ENCODE assay signal across 20 cellular contexts in the genomic region with DNA sequence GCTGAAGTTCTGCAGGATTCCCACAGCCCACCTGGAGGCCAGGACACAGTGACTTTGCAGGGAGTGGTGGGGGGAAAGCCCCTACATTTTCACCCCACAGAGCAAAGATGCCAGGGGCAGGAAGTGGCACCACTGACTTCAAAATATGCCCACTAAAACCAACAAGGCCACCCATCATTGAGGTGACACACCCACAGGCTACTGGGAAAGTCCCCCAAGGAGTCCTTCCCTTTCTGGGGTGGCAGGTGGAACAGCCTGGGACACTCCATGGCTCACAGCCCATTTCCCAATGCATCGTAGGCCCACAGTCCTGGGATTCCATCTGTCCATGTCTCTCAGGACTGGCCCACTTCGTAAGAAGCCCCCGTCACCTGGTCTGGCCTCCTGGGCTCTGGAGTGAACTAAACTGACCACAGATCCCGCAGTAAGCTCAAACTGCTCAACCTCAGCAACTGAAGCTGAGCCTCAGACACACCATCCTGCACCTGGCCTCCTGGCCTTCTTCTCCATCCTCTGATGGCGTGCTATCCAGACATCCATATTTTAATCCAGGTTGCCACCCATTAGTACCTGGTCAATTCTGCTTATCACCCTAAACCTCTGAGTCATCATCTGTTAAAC. TPM values are rescaled to one million over a fixed set of nuclear protein-coding genes. Genes with fewer than 3 reads are reported as not detected.
"Had no signal": no experiment of that assay in that cellular context is flagged by ENCODE, and none has a peak within 500 bp of the region (broad histone marks: within the 10 kb centered on the region; RNA-seq: fewer than 3 reads in every experiment).

No MANE protein-coding gene starts in this region.

- H3K9me3 Mint-ChIP-seq: activated B cell treated with CpG ODN at 0.5 μM for 24 hours; activated CD4-positive, alpha-beta T cell treated with anti-CD3 and anti-CD28 coated beads, Interleukin-2, amount 10 ng/mL, durations not matched to agents 24 days and 14 days; activated naive CD8-positive, alpha-beta T cell treated with anti-CD3 and anti-CD28 coated beads, Interleukin-2, amount 10 ng/mL, durations not matched to agents 7 days and 5 days; activated T-cell treated with anti-CD3 and anti-CD28 coated beads, Interleukin-2, amount 50 U/mL, for 24 hours; nephron progenitor cell had no signal

- H3K4me3 Mint-ChIP-seq: activated B cell treated with CpG ODN at 0.5 μM for 24 hours; activated CD4-positive, alpha-beta T cell treated with anti-CD3 and anti-CD28 coated beads, Interleukin-2, amount 10 ng/mL, durations not matched to agents 24 days and 14 days; activated naive CD8-positive, alpha-beta T cell treated with anti-CD3 and anti-CD28 coated beads, Interleukin-2, amount 10 ng/mL, durations not matched to agents 7 days and 5 days; activated T-cell treated with anti-CD3 and anti-CD28 coated beads, Interleukin-2, amount 50 U/mL, for 24 hours; nephron progenitor cell had no signal

- H3K27ac ChIP-seq: ascending aorta, gastrocnemius medialis, heart right ventricle had no signal

- ATAC-seq: gastrocnemius medialis, heart right ventricle, left lobe of liver had no signal

- H3K36me3 ChIP-seq: ascending aorta, gastrocnemius medialis, heart right ventricle had no signal

- H3K36me3 Mint-ChIP-seq: activated naive CD8-positive, alpha-beta T cell treated with anti-CD3 and anti-CD28 coated beads, Interleukin-2, amount 10 ng/mL, durations not matched to agents 7 days and 5 days had no signal

- H3K9me3 ChIP-seq: ascending aorta, gastrocnemius medialis, heart right ventricle had no signal

- DNase-seq: activated B cell treated with CpG ODN at 0.5 μM for 24 hours; activated CD4-positive, alpha-beta T cell treated with anti-CD3 and anti-CD28 coated beads, Interleukin-2, amount 10 ng/mL, durations not matched to agents 24 days and 14 days; activated CD8-positive, alpha-beta memory T cell treated with anti-CD3 and anti-CD28 coated beads for 24 hours; activated gamma-delta T cell treated with Interleukin-2 at 50 U/mL for 16 hours; activated naive CD8-positive, alpha-beta T cell treated with anti-CD3 and anti-CD28 coated beads, Interleukin-2, amount 10 ng/mL, durations not matched to agents 7 days and 5 days; activated T-cell treated with anti-CD3 and anti-CD28 coated beads, Interleukin-2, amount 50 U/mL, for 24 hours; gastrocnemius medialis; heart right ventricle; nephron progenitor cell; stimulated activated CD4-positive, alpha-beta T cell treated with anti-CD3 and anti-CD28 coated beads, Interleukin-12 subunit alpha, Interleukin-12 subunit beta, amount 100 ng/mL, for 4 hours; stimulated activated naive CD4-positive, alpha-beta T cell treated with Interleukin-2 at 50 U/mL for 16 hours had no signal

- H3K4me3 ChIP-seq: ascending aorta, gastrocnemius medialis, heart right ventricle had no signal

- H3K4me1 ChIP-seq: ascending aorta, gastrocnemius medialis had no signal

- H3K27ac Mint-ChIP-seq: activated B cell treated with CpG ODN at 0.5 μM for 24 hours; activated naive CD8-positive, alpha-beta T cell treated with anti-CD3 and anti-CD28 coated beads, Interleukin-2, amount 10 ng/mL, durations not matched to agents 7 days and 5 days; activated T-cell treated with anti-CD3 and anti-CD28 coated beads, Interleukin-2, amount 50 U/mL, for 24 hours; nephron progenitor cell had no signal

- H3K27me3 ChIP-seq: ascending aorta, gastrocnemius medialis had no signal

RNA-seq across cellular contexts. Expression of a gene that starts 7.5 kb away (rescaled TPM):
- total RNA-seq: activated B cell treated with CpG ODN at 0.5 μM for 24 hours; activated naive CD8-positive, alpha-beta T cell treated with anti-CD3 and anti-CD28 coated beads, Interleukin-2, amount 10 ng/mL, durations not matched to agents 7 days and 5 days; ascending aorta; bronchial epithelial cell; chondrocyte; endothelial cell of umbilical vein; fibroblast of lung; gastrocnemius medialis; heart right ventricle; left lobe of liver; osteoblast; temporal lobe; urinary bladder had no signal
- polyA plus RNA-seq: endothelial cell of umbilical vein, fibroblast of lung, heart right ventricle, urinary bladder had no signal

RNA-seq across cellular contexts. Expression of a gene that starts 14.2 kb away (rescaled TPM):
- total RNA-seq: activated B cell treated with CpG ODN at 0.5 μM for 24 hours; activated CD4-positive, alpha-beta T cell treated with anti-CD3 and anti-CD28 coated beads, Interleukin-2, amount 10 ng/mL, durations not matched to agents 24 days and 14 days; activated naive CD8-positive, alpha-beta T cell treated with anti-CD3 and anti-CD28 coated beads, Interleukin-2, amount 10 ng/mL, durations not matched to agents 7 days and 5 days; ascending aorta; bronchial epithelial cell; chondrocyte; endothelial cell of umbilical vein; fibroblast of lung; left lobe of liver had no signal
- polyA plus RNA-seq: endothelial cell of umbilical vein had no signal

RNA-seq across cellular contexts. Expression of a gene that starts 51.3 kb away (rescaled TPM):
- total RNA-seq: activated B cell treated with CpG ODN at 0.5 μM for 24 hours; activated CD4-positive, alpha-beta T cell treated with anti-CD3 and anti-CD28 coated beads, Interleukin-2, amount 10 ng/mL, durations not matched to agents 24 days and 14 days; activated naive CD8-positive, alpha-beta T cell treated with anti-CD3 and anti-CD28 coated beads, Interleukin-2, amount 10 ng/mL, durations not matched to agents 7 days and 5 days; ascending aorta; bronchial epithelial cell; chondrocyte; endothelial cell of umbilical vein; left lobe of liver had no signal
- polyA plus RNA-seq: endothelial cell of umbilical vein had no signal
